Comparison of ENCODE assay signal across 21 cellular contexts in the genomic region with DNA sequence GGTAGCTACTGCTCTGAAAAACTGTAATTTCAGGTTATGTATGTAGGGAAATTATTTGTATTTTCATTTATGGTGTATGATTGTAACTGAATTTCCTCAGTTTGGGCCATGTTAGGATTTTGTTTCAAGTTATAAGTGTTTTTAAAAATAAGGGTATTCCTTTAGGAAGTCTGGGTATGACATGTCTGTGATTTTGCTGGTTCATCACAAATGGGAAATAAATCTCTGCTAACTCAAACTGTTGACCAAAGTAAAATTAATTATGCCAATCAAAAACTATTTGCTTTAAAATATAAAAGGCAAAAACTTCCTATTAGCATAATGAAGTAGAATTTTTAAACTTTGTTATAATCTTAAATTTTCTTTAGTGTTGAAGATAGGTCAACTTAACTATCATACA. TPM values are rescaled to one million over a fixed set of nuclear protein-coding genes. Genes with fewer than 3 reads are reported as not detected.
A peak's percentile ranks its signal among the peaks of the same experiment; 100 is the strongest.
DNase-seq lines count a peak whose midpoint lies in the region; ATAC-seq, FAIRE-seq and TF ChIP-seq lines count a peak whose summit lies in the region.
"Had no signal": no experiment of that assay in that cellular context is flagged by ENCODE, and none has a peak within 500 bp of the region (broad histone marks: within the 10 kb centered on the region; RNA-seq: fewer than 3 reads in every experiment).

No MANE protein-coding gene starts in this region.

- H3K9me3 Mint-ChIP-seq in naive thymus-derived CD4-positive, alpha-beta T cell = no peaks in the 10 kb centered on the region
- H3K9me3 Mint-ChIP-seq: activated CD4-positive, alpha-beta T cell treated with anti-CD3 and anti-CD28 coated beads, Interleukin-2, amount 10 ng/mL, durations not matched to agents 24 days and 14 days; activated T-cell treated with anti-CD3 and anti-CD28 coated beads, Interleukin-2, amount 50 U/mL, for 4 hours; dendritic cell treated with granulocyte-macrophage colony-stimulating factor and Interleukin-4, amounts not matched to agents 40 ng/mL and 50 ng/mL, for 4 days; memory B cell had no signal

- H3K27me3 ChIP-seq in BLaER1 = no peaks in the 10 kb centered on the region
- H3K27me3 ChIP-seq in GM23248 (replicated peaks; ENCODE audit: insufficient read depth) = no peaks in the 10 kb centered on the region
- no peaks in the 10 kb centered on the region for H3K27me3 ChIP-seq in GM12878 (replicated peaks in 1 of 2; ENCODE audit: control insufficient read depth in 2 of 2, insufficient read depth in 2 of 2, low read length in 1 of 2)
- H3K27me3 ChIP-seq in naive thymus-derived CD4-positive, alpha-beta T cell (ENCODE audit: control insufficient read depth in 2 of 2, insufficient read depth in 2 of 2, low read length in 2 of 2) = no peaks in the 10 kb centered on the region
- H3K27me3 ChIP-seq: pancreas, thyroid gland had no signal

- H3K36me3 ChIP-seq in BLaER1 (peaks cover 18% of the 10 kb centered on the region), GM23248 (ENCODE audit: low read depth) (0 out of 2 replicates have a peak, but pooled peaks cover 4% of the 10 kb centered on the region), GM12878 (ENCODE audit: control insufficient read depth in 2 of 2, insufficient read depth in 2 of 2, low read length in 1 of 2) (peaks cover 0 to 13% of the 10 kb centered on the region in 2 experiments; a peak in 2 of 4 replicates)
- peaks cover 0 to 5% (median 0%) of the 10 kb centered on the region in 3 experiments for H3K36me3 ChIP-seq in naive thymus-derived CD4-positive, alpha-beta T cell (ENCODE audit: control insufficient read depth in 2 of 3, insufficient read depth in 3 of 3, low read length in 3 of 3)
- H3K36me3 ChIP-seq: pancreas had no signal

- CTCF ChIA-PET in GM12878 (lab: Yijun Ruan, JAX) = interaction anchor here (0.6 to 1.2 kb wide), 5 partner anchors 10 to 522 kb away, joined by 3 to 4 read pairs (median 3); no protein-coding TSS in a partner anchor
- CTCF ChIA-PET in naive thymus-derived CD4-positive, alpha-beta T cell (lab: Charles Lee) = interaction anchor here (1.0 to 1.4 kb wide), 2 partner anchors 221 to 494 kb away, joined by 3 read pairs; no protein-coding TSS in a partner anchor

- SMC1A ChIA-PET in GM12878 (lab: Charles Lee; ENCODE audit: uncharacterized antibody, unreplicated experiment) = interaction anchor here (0.7 to 4.0 kb wide), 9 partner anchors 12 to 245 kb away, joined by 3 to 12 read pairs (median 4); no protein-coding TSS in a partner anchor

- in situ Hi-C loops in GM23248 (cut with MboI) = no loop called here
- in situ Hi-C loops in GM12878 (cut with MboI) = no loop called here

- H2AFZ ChIP-seq in GM23248 = no peak overlapping the region
- H2AFZ ChIP-seq in GM12878 (ENCODE audit: control insufficient read depth, low read depth, low read length) = no peak overlapping the region

- intact Hi-C loops in GM12878 (cut with micrococcal nuclease; ENCODE audit: unreplicated experiment) = no loop called here
- intact Hi-C loops in naive thymus-derived CD4-positive, alpha-beta T cell (cut with micrococcal nuclease) = loop anchor here in 1 of 2 donors (5.0 kb wide), 1 partner anchor 37 kb away; no protein-coding TSS in a partner anchor

- H3K79me2 ChIP-seq in GM23248 (ENCODE audit: insufficient read depth) (peaks cover 100% of the 10 kb centered on the region), GM12878 (ENCODE audit: control insufficient read depth, insufficient read depth, low read length) (peaks cover 100% of the 10 kb centered on the region)

- 0 out of 2 replicates have a peak, but pooled peaks cover 5% of the 10 kb centered on the region for H3F3A ChIP-seq in GM23248 (ENCODE audit: insufficient read depth)

- H3K4me3 ChIP-seq in BLaER1 = no peak overlapping the region
- H3K4me3 ChIP-seq in GM23248 = peak overlapping the region; percentile 3; the same call in 1 of the 2 replicates
- H3K4me3 ChIP-seq in GM12878 = peak overlapping the region; percentile 50
- H3K4me3 ChIP-seq in naive thymus-derived CD4-positive, alpha-beta T cell (ENCODE audit: low read length) = no peak overlapping the region
- H3K4me3 ChIP-seq: thyroid gland had no signal

- FAIRE-seq in GM12878 (lab: Jason Lieb, UNC) = no peak
- FAIRE-seq: GM12891, pancreas had no signal

- DNase-seq in GM23248 = no peak
- no peak for DNase-seq in GM12878 (ENCODE audit: low read depth, low spot score)
- no peak for DNase-seq in naive thymus-derived CD4-positive, alpha-beta T cell
- no peak for DNase-seq in glomerular visceral epithelial cell (ENCODE audit: extremely low spot score)
- no peak for DNase-seq in erythroblast (lab: John Stamatoyannopoulos, UW)
- DNase-seq in cerebellar nuclear complex (lab: John Stamatoyannopoulos, UW) = no peak
- DNase-seq: activated CD4-positive, alpha-beta T cell treated with anti-CD3 and anti-CD28 coated beads, Interleukin-2, amount 10 ng/mL, durations not matched to agents 24 days and 14 days; activated T-cell treated with anti-CD3 and anti-CD28 coated beads, Interleukin-2, amount 50 U/mL, for 4 hours; amygdala; DMS79 treated with DMSO at 0.1 percent for 48 hours; KG1; NCI-H2029 treated with DMSO at 0.1 percent for 48 hours; NCI-H526 treated with DMSO at 0.1 percent for 48 hours; pancreas; stimulated activated CD4-positive, alpha-beta T cell treated with anti-CD3 and anti-CD28 coated beads, Interleukin-15, amount 100 ng/mL, for 24 hours; thyroid gland had no signal

- peak overlapping the region in 8 of 10 donors; percentile 10 to 89 (median 45) for H3K4me3 Mint-ChIP-seq in naive thymus-derived CD4-positive, alpha-beta T cell
- H3K4me3 Mint-ChIP-seq: activated CD4-positive, alpha-beta T cell treated with anti-CD3 and anti-CD28 coated beads, Interleukin-2, amount 10 ng/mL, durations not matched to agents 24 days and 14 days; activated T-cell treated with anti-CD3 and anti-CD28 coated beads, Interleukin-2, amount 50 U/mL, for 4 hours; dendritic cell treated with granulocyte-macrophage colony-stimulating factor and Interleukin-4, amounts not matched to agents 40 ng/mL and 50 ng/mL, for 4 days; memory B cell had no signal

- H4K20me1 ChIP-seq in BLaER1 (peaks cover 100% of the 10 kb centered on the region), GM23248 (ENCODE audit: insufficient read depth) (peaks cover 18% of the 10 kb centered on the region; the same call in 1 of the 2 replicates), GM12878 (ENCODE audit: control insufficient read depth, insufficient read depth) (no peaks in the 10 kb centered on the region; the same call in 1 of the 2 replicates)

- TF ChIP-seq CTCF in GM12878 (IDR thresholded peaks at IDR 0.05 in 2 of 3, conservative IDR thresholded peaks at IDR 0.05 in 1 of 3; ENCODE audit: control insufficient read depth in 2 of 3, extremely low read depth in 1 of 3, insufficient read depth in 1 of 3, low read depth in 3 of 3, low read length in 3 of 3) = no peak

- no peak overlapping the region for H3K27ac ChIP-seq in BLaER1
- no peak overlapping the region for H3K27ac ChIP-seq in GM23248
- peak overlapping the region; percentile 54 for H3K27ac ChIP-seq in GM12878 (ENCODE audit: control insufficient read depth, insufficient read depth)
- no peak overlapping the region for H3K27ac ChIP-seq in naive thymus-derived CD4-positive, alpha-beta T cell (ENCODE audit: low read depth, low read length)

- H3K9ac ChIP-seq in BLaER1 (no peak overlapping the region), GM23248 (no peak overlapping the region), GM12878 (ENCODE audit: control insufficient read depth, insufficient read depth, low read length) (0 out of 2 replicates have a peak overlapping the region, but pooled peaks have one; percentile 9)

- POLR2A ChIA-PET in GM12878 (lab: Charles Lee) = interaction anchor here (0.6 to 2.5 kb wide), 4 partner anchors 8 to 713 kb away, joined by 3 to 12 read pairs (median 4); a partner anchor contains a TSS
- POLR2A ChIA-PET in naive thymus-derived CD4-positive, alpha-beta T cell (lab: Charles Lee) = interaction anchor here (1.1 to 2.9 kb wide), 2 partner anchors 7 to 221 kb away, joined by 3 to 20 read pairs; a partner anchor contains a TSS

- no TSS peak for BruUV-seq in GM12878 (replicated peaks; lab: Mats Ljungman, UMichigan)

- peaks cover 0 to 22% (median 12%) of the 10 kb centered on the region in 5 donors for H3K36me3 Mint-ChIP-seq in naive thymus-derived CD4-positive, alpha-beta T cell

- H3K9me3 ChIP-seq in BLaER1 (no peaks in the 10 kb centered on the region), GM23248 (ENCODE audit: low read depth) (no peaks in the 10 kb centered on the region), GM12878 (replicated peaks; ENCODE audit: control insufficient read depth, insufficient read depth, low read length) (no peaks in the 10 kb centered on the region)
- H3K9me3 ChIP-seq in naive thymus-derived CD4-positive, alpha-beta T cell (ENCODE audit: control insufficient read depth in 2 of 3, low read length in 3 of 3) = no peaks in the 10 kb centered on the region
- H3K9me3 ChIP-seq: pancreas, thyroid gland had no signal

- H3K4me1 Mint-ChIP-seq in naive thymus-derived CD4-positive, alpha-beta T cell = peaks cover 51 to 92% (median 83%) of the 10 kb centered on the region in 7 donors

- TF ChIP-seq EP300 in GM12878 (IDR thresholded peaks at IDR 0.05; ENCODE audit: borderline replicate concordance in 1 of 2, control insufficient read depth in 1 of 2, low read depth in 2 of 2, low read length in 2 of 2) = no peak

- ATAC-seq in GM12878 (no peak), HG03196 (IDR thresholded peaks at IDR 0.05; ENCODE audit: unreplicated experiment) (no peak)
- ATAC-seq in naive thymus-derived CD4-positive, alpha-beta T cell = no peak
- ATAC-seq: activated T-cell treated with anti-CD3 and anti-CD28 coated beads, Interleukin-2, amount 50 U/mL, for 4 hours had no signal

- H3K9me2 ChIP-seq in GM23248 (ENCODE audit: insufficient read depth) = no peaks in the 10 kb centered on the region

- TF ChIP-seq POLR2A in GM12878 (IDR thresholded peaks at IDR 0.05; ENCODE audit: low read depth, low read length) (no peak), erythroblast (IDR thresholded peaks at IDR 0.05; ENCODE audit: low read length) (no peak)

- H3K4me1 ChIP-seq in BLaER1 = peaks cover 46% of the 10 kb centered on the region
- peaks cover 58% of the 10 kb centered on the region for H3K4me1 ChIP-seq in GM23248 (ENCODE audit: insufficient read depth)
- no peaks in the 10 kb centered on the region for H3K4me1 ChIP-seq in GM12878 (ENCODE audit: control insufficient read depth, insufficient read depth, low read length)
- peaks cover 21 to 32% of the 10 kb centered on the region in 2 donors for H3K4me1 ChIP-seq in naive thymus-derived CD4-positive, alpha-beta T cell (ENCODE audit: control insufficient read depth in 2 of 2, insufficient read depth in 2 of 2, low read length in 2 of 2)

- peak overlapping the region in 3 of 9 donors; percentile 17 to 36 (median 33) for H3K27ac Mint-ChIP-seq in naive thymus-derived CD4-positive, alpha-beta T cell
- H3K27ac Mint-ChIP-seq: activated CD4-positive, alpha-beta T cell treated with anti-CD3 and anti-CD28 coated beads, Interleukin-2, amount 10 ng/mL, durations not matched to agents 24 days and 14 days; dendritic cell treated with granulocyte-macrophage colony-stimulating factor and Interleukin-4, amounts not matched to agents 40 ng/mL and 50 ng/mL, for 4 days had no signal

- RAD21 ChIA-PET in GM12878 (lab: Charles Lee; ENCODE audit: unreplicated experiment) = interaction anchor here (0.8 to 4.1 kb wide), 6 partner anchors 9 to 517 kb away, joined by 3 to 18 read pairs (median 5); no protein-coding TSS in a partner anchor

- no peaks in the 10 kb centered on the region for H3K27me3 Mint-ChIP-seq in naive thymus-derived CD4-positive, alpha-beta T cell
- H3K27me3 Mint-ChIP-seq: activated CD4-positive, alpha-beta T cell treated with anti-CD3 and anti-CD28 coated beads, Interleukin-2, amount 10 ng/mL, durations not matched to agents 24 days and 14 days; dendritic cell treated with granulocyte-macrophage colony-stimulating factor and Interleukin-4, amounts not matched to agents 40 ng/mL and 50 ng/mL, for 4 days; memory B cell had no signal

- TF ChIP-seq RAD21 in GM12878 (IDR thresholded peaks at IDR 0.05; ENCODE audit: insufficient read depth, low read depth, low read length) = no peak

- H3K4me2 ChIP-seq in BLaER1 (peak overlapping the region; percentile 85), GM23248 (ENCODE audit: unreplicated experiment) (peak overlapping the region; percentile 24), GM12878 (ENCODE audit: control insufficient read depth, insufficient read depth) (peak overlapping the region; percentile 22; the same call in 1 of the 2 replicates)

RNA-seq across cellular contexts. Expression of a gene that starts 6.7 kb away (rescaled TPM):
- 79.4 and 93.9 TPM in 2 replicates for total RNA-seq in GM23248 (2014; rRNA removed; shearing (Covaris generic))
- 34.9 and 35.5 TPM in 2 replicates for polyA plus RNA-seq in GM23248 (2016; fragmentation: Nextera tagmentation; extraction: Ambion mirVana)
- total RNA-seq in GM12878 (2013; cell fraction: nucleolus; rRNA removed) = 856 and 868 TPM in 2 replicates
- 83.1 and 113 TPM in 2 replicates for total RNA-seq in GM12878 (2014; rRNA removed)
- 175 and 183 TPM in 2 replicates for total RNA-seq in GM12878 (2014; rRNA removed; fragmentation: Illumina TruSeq; extraction: Trizol)
- 87.5 and 94.9 TPM in 2 replicates for total RNA-seq in GM12878 (2021)
- polyA plus RNA-seq in GM12878 (2011; ENCODE audit: low read depth) = 24.4 TPM
- polyA plus RNA-seq in GM12878 (2011; rRNA removed) = 94.3 and 180 TPM in 2 replicates
- 19.9 and 22.4 TPM in 2 replicates for polyA plus RNA-seq in GM12878 (2011; cell fraction: cytosol; rRNA removed)
- 52.2 and 61.7 TPM in 2 replicates for polyA plus RNA-seq in GM12878 (2011; cell fraction: nucleus; rRNA removed)
- polyA plus RNA-seq in GM12878 (2012) = 100 and 102 TPM in 2 replicates
- polyA plus RNA-seq in GM12878 (2014; fragmentation: Illumina TruSeq; extraction: Trizol) = 53.0 and 67.7 TPM in 2 replicates
- 10 to 100 TPM; 26.1 to 59.5 TPM for polyA plus RNA-seq in GM12878 (2014; fragmentation: Nextera tagmentation; extraction: Ambion mirVana)
- 35.0 and 45.0 TPM in 2 replicates for polyA plus RNA-seq in GM12878 (2014; rRNA removed)
- 10 to 100 TPM; 49.5 to 56.8 TPM for polyA plus RNA-seq in GM12878 (2016; fragmentation: Nextera tagmentation; extraction: Ambion mirVana)
- polyA minus RNA-seq in GM12878 (2011; rRNA and poly(A)+ RNA removed) = 143 and 199 TPM in 2 replicates
- 54.9 and 66.1 TPM in 2 replicates for polyA minus RNA-seq in GM12878 (2011; cell fraction: cytosol; rRNA and poly(A)+ RNA removed)
- polyA minus RNA-seq in GM12878 (2011; cell fraction: nucleus; rRNA and poly(A)+ RNA removed) = 165 and 285 TPM in 2 replicates
- 100 to 1,000 TPM in 1 of 5 experiments, 10 to 100 TPM in 4; 85.9 to 109 (median 93.5) TPM for total RNA-seq in naive thymus-derived CD4-positive, alpha-beta T cell
- 10 to 100 TPM; 24.0 to 32.7 TPM for polyA plus RNA-seq in naive thymus-derived CD4-positive, alpha-beta T cell

RNA-seq across cellular contexts. Expression of a gene that starts 6.8 kb away (rescaled TPM):
- 1.1 TPM in 1 of 2 replicates, not detected in the other for total RNA-seq in GM23248 (2014; rRNA removed; shearing (Covaris generic))
- polyA plus RNA-seq in GM23248 (2016; fragmentation: Nextera tagmentation; extraction: Ambion mirVana) (0.39 and 0.56 TPM in 2 replicates), GM12878 (2011; rRNA removed) (0.86 and 0.87 TPM in 2 replicates), GM12878 (2014; fragmentation: Illumina TruSeq; extraction: Trizol) (1.7 and 2.1 TPM in 2 replicates), GM12878 (2014; fragmentation: Nextera tagmentation; extraction: Ambion mirVana) (1 to 10 TPM; 2.0 to 2.1 TPM), GM12878 (2014; rRNA removed) (1.1 TPM in 2 replicates), GM12878 (2016; fragmentation: Nextera tagmentation; extraction: Ambion mirVana) (1 to 10 TPM; 1.8 to 2.2 TPM)
- 3.1 and 3.4 TPM in 2 replicates for total RNA-seq in GM12878 (2013; cell fraction: nucleolus; rRNA removed)
- total RNA-seq in GM12878 (2014; rRNA removed) (1.4 and 1.7 TPM in 2 replicates), GM12878 (2014; rRNA removed; fragmentation: Illumina TruSeq; extraction: Trizol) (1.5 TPM in 2 replicates), GM12878 (2021) (1.9 and 2.0 TPM in 2 replicates)
- 0.62 TPM for polyA plus RNA-seq in GM12878 (2011; ENCODE audit: low read depth)
- 0.91 and 1.0 TPM in 2 replicates for polyA plus RNA-seq in GM12878 (2011; cell fraction: cytosol; rRNA removed)
- 1.3 and 1.7 TPM in 2 replicates for polyA plus RNA-seq in GM12878 (2011; cell fraction: nucleus; rRNA removed)
- 0.99 and 1.5 TPM in 2 replicates for polyA plus RNA-seq in GM12878 (2012)
- 2.0 and 2.2 TPM in 2 replicates for polyA minus RNA-seq in GM12878 (2011; rRNA and poly(A)+ RNA removed)
- 0.94 and 1.3 TPM in 2 replicates for polyA minus RNA-seq in GM12878 (2011; cell fraction: cytosol; rRNA and poly(A)+ RNA removed)
- 3.6 and 5.4 TPM in 2 replicates for polyA minus RNA-seq in GM12878 (2011; cell fraction: nucleus; rRNA and poly(A)+ RNA removed)
- total RNA-seq in naive thymus-derived CD4-positive, alpha-beta T cell = 1 to 10 TPM in 2 of 5 experiments, under 1 TPM in 3; 0.32 to 1.6 (median 0.85) TPM
- polyA plus RNA-seq in naive thymus-derived CD4-positive, alpha-beta T cell = under 1 TPM in 1 of 2 donors, not detected in 1; 0.25 TPM

RNA-seq across cellular contexts. Expression of a gene that starts 52.1 kb away (rescaled TPM):
- total RNA-seq in GM23248 (2014; rRNA removed; shearing (Covaris generic)) = 43.9 and 66.8 TPM in 2 replicates
- 52.4 and 52.8 TPM in 2 replicates for polyA plus RNA-seq in GM23248 (2016; fragmentation: Nextera tagmentation; extraction: Ambion mirVana)
- 142 and 161 TPM in 2 replicates for total RNA-seq in GM12878 (2013; cell fraction: nucleolus; rRNA removed)
- total RNA-seq in GM12878 (2014; rRNA removed) = 30.3 and 35.9 TPM in 2 replicates
- 40.1 and 41.3 TPM in 2 replicates for total RNA-seq in GM12878 (2014; rRNA removed; fragmentation: Illumina TruSeq; extraction: Trizol)
- 37.7 and 48.9 TPM in 2 replicates for total RNA-seq in GM12878 (2021)
- polyA plus RNA-seq in GM12878 (2011; ENCODE audit: low read depth) = 12.0 TPM
- 40.8 and 79.5 TPM in 2 replicates for polyA plus RNA-seq in GM12878 (2011; rRNA removed)
- polyA plus RNA-seq in GM12878 (2011; cell fraction: cytosol; rRNA removed) = 9.7 and 13.3 TPM in 2 replicates
- 16.8 and 17.1 TPM in 2 replicates for polyA plus RNA-seq in GM12878 (2011; cell fraction: nucleus; rRNA removed)
- polyA plus RNA-seq in GM12878 (2012) = 17.4 and 29.0 TPM in 2 replicates
- polyA plus RNA-seq in GM12878 (2014; fragmentation: Illumina TruSeq; extraction: Trizol) = 43.3 and 56.8 TPM in 2 replicates
- 10 to 100 TPM; 33.6 to 35.0 TPM for polyA plus RNA-seq in GM12878 (2014; fragmentation: Nextera tagmentation; extraction: Ambion mirVana)
- 20.5 and 24.7 TPM in 2 replicates for polyA plus RNA-seq in GM12878 (2014; rRNA removed)
- 10 to 100 TPM; 58.0 to 59.3 TPM for polyA plus RNA-seq in GM12878 (2016; fragmentation: Nextera tagmentation; extraction: Ambion mirVana)
- polyA minus RNA-seq in GM12878 (2011; rRNA and poly(A)+ RNA removed) = 16.3 and 27.9 TPM in 2 replicates
- 12.7 and 13.1 TPM in 2 replicates for polyA minus RNA-seq in GM12878 (2011; cell fraction: cytosol; rRNA and poly(A)+ RNA removed)
- 16.0 and 24.2 TPM in 2 replicates for polyA minus RNA-seq in GM12878 (2011; cell fraction: nucleus; rRNA and poly(A)+ RNA removed)
- total RNA-seq in naive thymus-derived CD4-positive, alpha-beta T cell = 10 to 100 TPM; 33.5 to 53.4 (median 46.1) TPM
- polyA plus RNA-seq in naive thymus-derived CD4-positive, alpha-beta T cell = 10 to 100 TPM; 34.5 to 38.4 TPM

Comparison
In these comparisons a context has a peak if more than half of its experiments do, and no peak if none do; other contexts are left out.
1. H3K4me2 ChIP-seq: peak in every context shown above with its lines; median percentile 85 in BLaER1; 24 in GM23248; 22 in GM12878.
2. H3K4me3 ChIP-seq: peak in GM23248 (single experiment) and GM12878 (single experiment); none in BLaER1 (single experiment) and naive thymus-derived CD4-positive, alpha-beta T cell (single experiment).